Comparison of ENCODE assay signal across 8 cellular contexts in genomic region chr3:146544013-146544928, GRCh38. TPM values are rescaled to one million over a fixed set of nuclear protein-coding genes. Genes with fewer than 3 reads are reported as not detected.
DNase-seq lines count a peak whose midpoint lies in the region; ATAC-seq and TF ChIP-seq lines count a peak whose summit lies in the region.

Gene PLSCR1, minus strand, starts transcription at chr3:146544607. Its CDS starts 8,055 bp downstream, at chr3:146536552.

- peak within 1 kb of the TSS; percentile 47 to 95 (median 86); a peak in 6 of 7 replicates for H3K27ac Mint-ChIP-seq in H9
- H3K27ac Mint-ChIP-seq in activated naive CD4-positive, alpha-beta T cell treated with anti-CD3 and anti-CD28 coated beads for 36 hours: peak within 1 kb of the TSS; percentile 87

- H2AK5ac ChIP-seq in H9 (ENCODE audit: insufficient read length, low read length): no peak within 1 kb of the TSS
- H2AK5ac ChIP-seq in neuronal stem cell (ENCODE audit: low read depth, low read length): peak within 1 kb of the TSS; percentile 28

- no peak within 1 kb of the TSS for H4K91ac ChIP-seq in H9 (ENCODE audit: insufficient read length, low read depth, low read length)
- H4K91ac ChIP-seq in neuronal stem cell (ENCODE audit: low read depth, low read length, poor library complexity): no peak within 1 kb of the TSS

- WGBS in H9 (ENCODE audit: extremely low coverage, insufficient read length, low lambda C conversion rate): no CpG with 5 or more reads among the region's 51 CpGs
- WGBS in gastroesophageal sphincter (ENCODE audit: low coverage in 1 of 2), 2 donors: 0% methylated on average over 16 of the region's 51 CpGs; no CpG with 5 or more reads in 1 of the 2 donors
- WGBS in neuronal stem cell (ENCODE audit: extremely low coverage in 2 of 2, insufficient read length in 2 of 2, insufficient replicate concordance in 1 of 2), 2 donors: no CpG with 5 or more reads among the region's 51 CpGs

- peaks cover 13% of the 10 kb centered on the region for H3K23me2 ChIP-seq in H9 (ENCODE audit: insufficient read length, low read depth, low read length, poor library complexity, severe bottlenecking)

- no peak for TF ChIP-seq EP300 in gastroesophageal sphincter (IDR thresholded peaks at IDR 0.05)

- peak within 1 kb of the TSS; percentile 98 for H2AFZ ChIP-seq in H9 (ENCODE audit: low read length)
- peak within 1 kb of the TSS; percentile 98 for H2AFZ ChIP-seq in neuronal stem cell (ENCODE audit: low read length)

- H2BK15ac ChIP-seq in H9 (ENCODE audit: low read depth, low read length): peak within 1 kb of the TSS; percentile 42; the same call in 1 of the 2 replicates
- peak within 1 kb of the TSS; percentile 89 for H2BK15ac ChIP-seq in neuronal stem cell (ENCODE audit: low read length)

- peak within 1 kb of the TSS; percentile 87 to 90 for H3K4me3 Mint-ChIP-seq in H9
- H3K4me3 Mint-ChIP-seq in activated naive CD4-positive, alpha-beta T cell treated with anti-CD3 and anti-CD28 coated beads for 36 hours: peak within 1 kb of the TSS; percentile 89

- H3K4me1 ChIP-seq in H9 (ENCODE audit: insufficient read depth, low read length) (0 out of 2 replicates have a peak, but pooled peaks cover 3% of the 10 kb centered on the region), gastroesophageal sphincter (peaks cover 0 to 55% (median 6%) of the 10 kb centered on the region in 3 donors), neuronal stem cell (ENCODE audit: control insufficient read depth in 2 of 2, insufficient read depth in 1 of 2, low read depth in 1 of 2, low read length in 2 of 2) (peaks cover 0 to 4% of the 10 kb centered on the region in 2 donors), subcutaneous abdominal adipose tissue (ENCODE audit: control insufficient read depth in 5 of 5, insufficient read depth in 5 of 5, low read length in 5 of 5) (peaks cover 1 to 45% (median 25%) of the 10 kb centered on the region in 5 donors)

- H3K9ac ChIP-seq in H9 (ENCODE audit: extremely low read depth, insufficient read length, low read length) (peak within 1 kb of the TSS; percentile 83), neuronal stem cell (ENCODE audit: low read depth, low read length, poor library complexity) (peak within 1 kb of the TSS; percentile 70), subcutaneous abdominal adipose tissue (ENCODE audit: low read length in 5 of 5) (peak within 1 kb of the TSS; percentile 75 to 97 (median 95))

- H3K23ac ChIP-seq in H9 (ENCODE audit: insufficient read length, low read depth, low read length): no peak within 1 kb of the TSS
- peak within 1 kb of the TSS; percentile 89 for H3K23ac ChIP-seq in neuronal stem cell (ENCODE audit: low read depth, low read length, poor library complexity)

- H3K9me3 ChIP-seq in H9 (ENCODE audit: control insufficient read depth, low read depth, low read length) (no peaks in the 10 kb centered on the region), gastroesophageal sphincter (no peaks in the 10 kb centered on the region), neuronal stem cell (replicated peaks in 1 of 2; ENCODE audit: control insufficient read depth in 2 of 2, insufficient read depth in 1 of 2, low read depth in 1 of 2, low read length in 2 of 2) (peaks cover 0 to 6% of the 10 kb centered on the region in 2 donors), subcutaneous abdominal adipose tissue (ENCODE audit: control insufficient read depth in 5 of 5, low read length in 5 of 5) (no peaks in the 10 kb centered on the region)

- TF ChIP-seq POLR2A in gastroesophageal sphincter (IDR thresholded peaks at IDR 0.05): peak; percentile 76 to 86

- H4K8ac ChIP-seq in H9 (replicated peaks; ENCODE audit: insufficient read length, low read depth, low read length): no peak within 1 kb of the TSS
- no peak within 1 kb of the TSS for H4K8ac ChIP-seq in neuronal stem cell (ENCODE audit: low read depth, low read length)

- H3K79me2 ChIP-seq in H9 (ENCODE audit: insufficient read depth, low read length): peaks cover 5% of the 10 kb centered on the region; the same call in 1 of the 2 replicates

- no peaks in the 10 kb centered on the region; the same call in 1 of the 2 replicates for H3K27me3 Mint-ChIP-seq in H9 (ENCODE audit: low read depth)
- no peaks in the 10 kb centered on the region for H3K27me3 Mint-ChIP-seq in activated naive CD4-positive, alpha-beta T cell treated with anti-CD3 and anti-CD28 coated beads for 36 hours (ENCODE audit: low read depth)

- H2BK12ac ChIP-seq in H9 (ENCODE audit: insufficient read length, low read depth, low read length): no peak within 1 kb of the TSS
- peak within 1 kb of the TSS; percentile 41 for H2BK12ac ChIP-seq in neuronal stem cell (ENCODE audit: low read length)

- H3K4me2 ChIP-seq in H9 (ENCODE audit: insufficient read depth, insufficient read length, low read length): peak within 1 kb of the TSS; percentile 58
- peak within 1 kb of the TSS; percentile 77 for H3K4me2 ChIP-seq in neuronal stem cell (ENCODE audit: insufficient read depth, low read length, poor library complexity, severe bottlenecking)

- no peak within 1 kb of the TSS for H3T11ph ChIP-seq in H9 (ENCODE audit: low read length)

- peak; percentile 95 for ATAC-seq in gastroesophageal sphincter

- no peak within 1 kb of the TSS for H3K56ac ChIP-seq in H9 (ENCODE audit: insufficient read length, low read depth, low read length)

- no peak within 1 kb of the TSS for H2BK5ac ChIP-seq in H9 (ENCODE audit: insufficient read length, low read length)
- H2BK5ac ChIP-seq in neuronal stem cell (ENCODE audit: low read length): no peak within 1 kb of the TSS

- H3K79me1 ChIP-seq in H9 (ENCODE audit: insufficient read depth, low read depth, low read length, poor library complexity, severe bottlenecking) (no peaks in the 10 kb centered on the region), neuronal stem cell (ENCODE audit: low read depth, low read length) (no peaks in the 10 kb centered on the region)

- H3K4me1 Mint-ChIP-seq in H9: peaks cover 28 to 35% of the 10 kb centered on the region in 2 experiments
- H3K4me1 Mint-ChIP-seq in activated naive CD4-positive, alpha-beta T cell treated with anti-CD3 and anti-CD28 coated beads for 36 hours (ENCODE audit: low read depth): peaks cover 53% of the 10 kb centered on the region

- H3K36me3 Mint-ChIP-seq in H9 (ENCODE audit: insufficient read depth in 1 of 3, low read depth in 3 of 3): peaks cover 16 to 26% (median 24%) of the 10 kb centered on the region in 3 experiments
- H3K36me3 Mint-ChIP-seq in activated naive CD4-positive, alpha-beta T cell treated with anti-CD3 and anti-CD28 coated beads for 36 hours (ENCODE audit: low read depth): peaks cover 32% of the 10 kb centered on the region

- H3K4ac ChIP-seq in H9 (ENCODE audit: low read depth, low read length) (no peak within 1 kb of the TSS), neuronal stem cell (ENCODE audit: low read length) (peak within 1 kb of the TSS; percentile 66)

- H3K27ac ChIP-seq in H9 (ENCODE audit: insufficient read length, low read depth, low read length): no peak within 1 kb of the TSS
- peak within 1 kb of the TSS; percentile 93 to 98 (median 98) for H3K27ac ChIP-seq in gastroesophageal sphincter
- no peak within 1 kb of the TSS for H3K27ac ChIP-seq in neuronal stem cell (replicated peaks; ENCODE audit: low read length)
- H3K27ac ChIP-seq in subcutaneous abdominal adipose tissue (ENCODE audit: low read depth, low read length): peak within 1 kb of the TSS; percentile 94

- H2BK120ac ChIP-seq in H9 (ENCODE audit: low read depth, low read length, poor library complexity, severe bottlenecking) (no peak within 1 kb of the TSS), neuronal stem cell (ENCODE audit: low read depth, low read length) (no peak within 1 kb of the TSS)

- H4K20me1 ChIP-seq in H9 (ENCODE audit: control insufficient read depth, insufficient read depth, insufficient read length): no peaks in the 10 kb centered on the region

- H3K14ac ChIP-seq in H9 (ENCODE audit: insufficient read depth, low read length): peak within 1 kb of the TSS; percentile 93
- H3K14ac ChIP-seq in neuronal stem cell (ENCODE audit: low read length): peak within 1 kb of the TSS; percentile 82

- DNase-seq in GM03348 (ENCODE audit: low spot score): peak; percentile 96
- DNase-seq in H9: peak; percentile 94
- peak; percentile 100 for DNase-seq in M059J (ENCODE audit: low read depth)
- peak; percentile 91 for DNase-seq in SK-N-DZ (ENCODE audit: low spot score)
- peak; percentile 89 for DNase-seq in activated naive CD4-positive, alpha-beta T cell treated with anti-CD3 and anti-CD28 coated beads for 36 hours
- peak; percentile 66 for DNase-seq in neuronal stem cell (ENCODE audit: low spot score)

- peak within 1 kb of the TSS; percentile 78 for H3K18ac ChIP-seq in H9 (ENCODE audit: insufficient read length, low read depth, low read length)
- H3K18ac ChIP-seq in neuronal stem cell (ENCODE audit: low read length): peak within 1 kb of the TSS; percentile 95

- TF ChIP-seq CTCF in H9 (conservative IDR thresholded peaks at IDR 0.05) (no peak), gastroesophageal sphincter (IDR thresholded peaks at IDR 0.05) (peak in 1 of 4 experiments; percentile 11)

- H3K36me3 ChIP-seq in gastroesophageal sphincter (no peaks in the 10 kb centered on the region), neuronal stem cell (replicated peaks in 1 of 2; ENCODE audit: control insufficient read depth in 2 of 2, insufficient read depth in 2 of 2, low read length in 2 of 2) (peaks cover 0 to 7% of the 10 kb centered on the region in 2 donors), subcutaneous abdominal adipose tissue (ENCODE audit: control insufficient read depth in 5 of 5, insufficient read depth in 5 of 5, low read length in 5 of 5) (no peaks in the 10 kb centered on the region)

- no peak within 1 kb of the TSS for H4K5ac ChIP-seq in H9 (ENCODE audit: insufficient read length, low read depth, low read length)

- no peaks in the 10 kb centered on the region for H3K27me3 ChIP-seq in H9 (ENCODE audit: insufficient read depth, low read length)
- no peaks in the 10 kb centered on the region for H3K27me3 ChIP-seq in gastroesophageal sphincter
- no peaks in the 10 kb centered on the region for H3K27me3 ChIP-seq in neuronal stem cell (ENCODE audit: control insufficient read depth in 3 of 3, insufficient read depth in 3 of 3, low read depth in 1 of 3, low read length in 3 of 3)
- H3K27me3 ChIP-seq in subcutaneous abdominal adipose tissue (ENCODE audit: control insufficient read depth in 5 of 5, insufficient read depth in 4 of 5, low read length in 5 of 5): no peaks in the 10 kb centered on the region

- peaks cover 5 to 15% of the 10 kb centered on the region in 2 experiments for H3K9me3 Mint-ChIP-seq in H9
- H3K9me3 Mint-ChIP-seq in activated naive CD4-positive, alpha-beta T cell treated with anti-CD3 and anti-CD28 coated beads for 36 hours: no peaks in the 10 kb centered on the region

- H3K4me3 ChIP-seq in gastroesophageal sphincter (peak within 1 kb of the TSS; percentile 91 to 94), neuronal stem cell (ENCODE audit: low read length in 2 of 2) (peak within 1 kb of the TSS; percentile 68 to 81), subcutaneous abdominal adipose tissue (ENCODE audit: low read depth in 1 of 5, low read length in 5 of 5) (peak within 1 kb of the TSS; percentile 82 to 89 (median 86))

- H2BK20ac ChIP-seq in H9 (ENCODE audit: low read depth, low read length, poor library complexity, severe bottlenecking): no peak within 1 kb of the TSS

- CTCF ChIA-PET in activated naive CD4-positive, alpha-beta T cell treated with anti-CD3 and anti-CD28 coated beads for 36 hours (lab: Charles Lee): interaction anchor here (0.7 to 1.6 kb wide), 3 partner anchors 26 to 33 kb away, joined by 3 to 4 read pairs (median 4); no protein-coding TSS in a partner anchor

- intact Hi-C loops in activated naive CD4-positive, alpha-beta T cell treated with anti-CD3 and anti-CD28 coated beads for 36 hours (cut with micrococcal nuclease): loop anchor here (1.0 to 5.0 kb wide), 3 partner anchors 45 to 382 kb away; partner anchors contain the start of genes PLOD2 and PLSCR2

RNA-seq across cellular contexts. Expression of gene PLSCR1, which starts in this region (rescaled TPM):
- total RNA-seq in H9 (2021) (48.9 and 54.8 TPM in 2 replicates), gastroesophageal sphincter (100 to 1,000 TPM in 2 of 4 donors, 10 to 100 TPM in 2; 37.1 to 190 (median 88.7) TPM)
- 665 and 782 TPM in 2 replicates for total RNA-seq in M059J (2014; rRNA removed; shearing (Covaris generic))
- polyA plus RNA-seq in SK-N-DZ (2014; cell fraction: cytosol; rRNA removed): 71.3 and 107 TPM in 2 replicates
- 42.5 and 80.3 TPM in 2 replicates for polyA plus RNA-seq in SK-N-DZ (2014; cell fraction: nucleus; rRNA removed)
- total RNA-seq in activated naive CD4-positive, alpha-beta T cell treated with anti-CD3 and anti-CD28 coated beads for 36 hours: 10 to 100 TPM; 60.1 to 64.3 TPM
- polyA plus RNA-seq in neuronal stem cell (2013, experiment 1 of 2): 10.7 TPM
- polyA plus RNA-seq in neuronal stem cell (2013, experiment 2 of 2): 11.0 TPM

Comparison
In these comparisons a context has a peak if more than half of its experiments do, and no peak if none do; other contexts are left out.
1. H3K27ac ChIP-seq: peak in gastroesophageal sphincter (4 of 4) and subcutaneous abdominal adipose tissue (single experiment); none in H9 (single experiment) and neuronal stem cell (single experiment).
2. Peak in every context shown above with its lines, with median percentiles within 50 percentile points of each other: DNase-seq, H3K9ac ChIP-seq and H3K4me3 ChIP-seq.